ENCODE assay signal across 16 cellular contexts in genomic region chr17:64788286-64789060, GRCh38.
A peak's percentile ranks its signal among the peaks of the same experiment; 100 is the strongest.
DNase-seq lines count a peak whose midpoint lies in the region; ATAC-seq, FAIRE-seq and TF ChIP-seq lines count a peak whose summit lies in the region.
"Had no signal": no experiment of that assay in that cellular context is flagged by ENCODE, and none has a peak within 500 bp of the region (broad histone marks: within the 10 kb centered on the region; RNA-seq: fewer than 3 reads in every experiment).

No MANE protein-coding gene starts in this region.

- no peaks in the 10 kb centered on the region for H3K27me3 ChIP-seq in right atrium auricular region

- no peak overlapping the region for H3K4me3 ChIP-seq in right atrium auricular region
- H3K4me3 ChIP-seq: A549 had no signal

- no peaks in the 10 kb centered on the region for H3K4me1 ChIP-seq in right atrium auricular region
- H3K4me1 ChIP-seq: A549 had no signal

- H3K27ac Mint-ChIP-seq in chondrocyte (ENCODE audit: unreplicated experiment) (no peak overlapping the region), nephron progenitor cell (no peak overlapping the region)
- H3K27ac Mint-ChIP-seq in stimulated activated naive B cell treated with anti-CD40 and anti-IgM and Interleukin-4, amounts not matched to agents 10 μg/mL and 1 μg/mL and 100 μg/mL, for 72 hours, result peak overlapping the region; percentile 37

- H3K9me3 Mint-ChIP-seq in chondrocyte (ENCODE audit: low read depth), result no peaks in the 10 kb centered on the region
- H3K9me3 Mint-ChIP-seq in stimulated activated naive B cell treated with anti-CD40 and anti-IgM and Interleukin-4, amounts not matched to agents 10 μg/mL and 1 μg/mL and 100 μg/mL, for 72 hours, result no peaks in the 10 kb centered on the region
- no peaks in the 10 kb centered on the region for H3K9me3 Mint-ChIP-seq in nephron progenitor cell
- H3K9me3 Mint-ChIP-seq: H9 had no signal

- TF ChIP-seq CTCF in right atrium auricular region (IDR thresholded peaks at IDR 0.05), result no peak
- no peak for TF ChIP-seq CTCF in chondrocyte (IDR thresholded peaks at IDR 0.05)
- TF ChIP-seq CTCF in nephron progenitor cell (IDR thresholded peaks at IDR 0.05), result no peak

- FAIRE-seq in RCC 7860 (lab: Jason Lieb, UNC), result no peak
- FAIRE-seq: A549 had no signal

- no peaks in the 10 kb centered on the region for H3K9me3 ChIP-seq in right atrium auricular region
- H3K9me3 ChIP-seq: A549 had no signal

- no peak overlapping the region for H3K27ac ChIP-seq in right atrium auricular region
- H3K27ac ChIP-seq: A549, C4-2B had no signal

- intact Hi-C loops in cardiac septum (cut with DNase I), result no loop called here

- H3K36me3 Mint-ChIP-seq in chondrocyte (ENCODE audit: low read depth) (peaks cover 9% of the 10 kb centered on the region), nephron progenitor cell (ENCODE audit: low read depth) (no peaks in the 10 kb centered on the region)
- peaks cover 27 to 33% of the 10 kb centered on the region in 2 donors for H3K36me3 Mint-ChIP-seq in stimulated activated naive B cell treated with anti-CD40 and anti-IgM and Interleukin-4, amounts not matched to agents 10 μg/mL and 1 μg/mL and 100 μg/mL, for 72 hours

- H3K27me3 Mint-ChIP-seq in chondrocyte (ENCODE audit: low read depth) (no peaks in the 10 kb centered on the region), nephron progenitor cell (ENCODE audit: low read depth, poor library complexity) (peaks cover 7% of the 10 kb centered on the region)
- no peaks in the 10 kb centered on the region for H3K27me3 Mint-ChIP-seq in stimulated activated naive B cell treated with anti-CD40 and anti-IgM and Interleukin-4, amounts not matched to agents 10 μg/mL and 1 μg/mL and 100 μg/mL, for 72 hours

- ATAC-seq in stimulated activated naive B cell treated with anti-CD40 and anti-IgM and Interleukin-4, amounts not matched to agents 10 μg/mL and 1 μg/mL and 100 μg/mL, for 72 hours (replicated peaks), result no peak
- ATAC-seq: A549 had no signal

- peaks cover 7% of the 10 kb centered on the region for H3K4me1 Mint-ChIP-seq in chondrocyte (ENCODE audit: low read depth)
- H3K4me1 Mint-ChIP-seq in stimulated activated naive B cell treated with anti-CD40 and anti-IgM and Interleukin-4, amounts not matched to agents 10 μg/mL and 1 μg/mL and 100 μg/mL, for 72 hours, result peaks cover 5 to 14% of the 10 kb centered on the region in 2 donors
- H3K4me1 Mint-ChIP-seq in nephron progenitor cell, result peaks cover 29% of the 10 kb centered on the region

- H3K36me3 ChIP-seq in right atrium auricular region, result peaks cover 44% of the 10 kb centered on the region

- DNase-seq in cardiac septum (ENCODE audit: low spot score) (peak; percentile 56), right atrium auricular region (ENCODE audit: low spot score) (no peak), chondrocyte (ENCODE audit: low spot score) (peak; percentile 47), myocyte (ENCODE audit: low read depth) (peak; percentile 61), COR-L47 (lab: John Stamatoyannopoulos, UW) (no peak), nephron progenitor cell (no peak), RCC 7860 (ENCODE audit: low spot score) (no peak)
- DNase-seq in stimulated activated naive B cell treated with anti-CD40 and anti-IgM and Interleukin-4, amounts not matched to agents 10 μg/mL and 1 μg/mL and 100 μg/mL, for 72 hours, result no peak
- DNase-seq: H9, MM.1S, NCI-H1092 treated with DMSO at 0.1 percent for 48 hours, NCI-H2081 treated with DMSO at 0.1 percent for 48 hours, NCI-H510A treated with DMSO at 0.1 percent for 48 hours, SHP77 treated with DMSO at 0.1 percent for 48 hours had no signal

- H3K4me3 Mint-ChIP-seq in chondrocyte (ENCODE audit: unreplicated experiment) (no peak overlapping the region), nephron progenitor cell (no peak overlapping the region)
- no peak overlapping the region for H3K4me3 Mint-ChIP-seq in stimulated activated naive B cell treated with anti-CD40 and anti-IgM and Interleukin-4, amounts not matched to agents 10 μg/mL and 1 μg/mL and 100 μg/mL, for 72 hours
- H3K4me3 Mint-ChIP-seq: H9 had no signal

Comparison
In these comparisons a context has a peak if more than half of its experiments do, and no peak if none do; other contexts are left out.
1. DNase-seq: peak in cardiac septum (single experiment), chondrocyte (single experiment) and myocyte (single experiment); none in right atrium auricular region (single experiment), stimulated activated naive B cell treated with anti-CD40 and anti-IgM and Interleukin-4, amounts not matched to agents 10 μg/mL and 1 μg/mL and 100 μg/mL, for 72 hours (single experiment), COR-L47 (single experiment), nephron progenitor cell (single experiment) and RCC 7860 (single experiment).